In the genomic region with DNA sequence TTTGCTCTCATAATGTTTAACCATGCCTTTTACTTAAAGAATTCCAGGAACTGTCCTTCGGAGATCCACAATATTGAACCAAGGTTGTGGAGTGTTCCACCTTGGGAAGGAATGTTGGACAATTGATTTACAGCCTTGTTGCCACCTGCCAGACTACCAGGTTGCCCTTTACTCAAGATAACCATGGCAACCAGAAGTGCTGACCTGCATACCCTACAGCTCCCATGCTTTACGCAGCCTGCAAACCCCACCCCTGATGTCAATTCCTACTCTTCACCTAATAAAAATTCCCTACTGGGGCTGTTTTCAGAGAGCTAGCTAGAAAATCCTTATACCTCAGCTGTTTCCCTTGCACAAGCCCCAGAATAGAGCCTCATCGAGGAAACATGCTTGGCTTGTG, we compare ENCODE assay signal across 19 cellular contexts.
"Had no signal": no experiment of that assay in that cellular context is flagged by ENCODE, and none has a peak within 500 bp of the region (broad histone marks: within the 10 kb centered on the region; RNA-seq: fewer than 3 reads in every experiment).

No MANE protein-coding gene starts in this region.

- ATAC-seq: activated CD4-positive, alpha-beta T cell treated with anti-CD3 and anti-CD28 coated beads for 36 hours; activated T-cell treated with anti-CD3 and anti-CD28 coated beads, Interleukin-2, amount 50 U/mL, for 72 hours; lower lobe of right lung; naive thymus-derived CD8-positive, alpha-beta T cell; sciatic nerve; stimulated activated naive B cell treated with anti-CD40 and anti-IgM and Interleukin-4, amounts not matched to agents 10 μg/mL and 1 μg/mL and 100 μg/mL, for 72 hours; T-cell had no signal

- H3K27ac Mint-ChIP-seq: activated CD4-positive, alpha-beta memory T cell treated with anti-CD3 and anti-CD28 coated beads, Interleukin-2, amount 10 ng/mL, durations not matched to agents 7 days and 5 days; activated CD4-positive, alpha-beta T cell treated with anti-CD3 and anti-CD28 coated beads for 36 hours; activated T-cell treated with anti-CD3 and anti-CD28 coated beads, Interleukin-2, amount 50 U/mL, for 72 hours; naive thymus-derived CD8-positive, alpha-beta T cell; stimulated activated naive B cell treated with anti-CD40 and anti-IgM and Interleukin-4, amounts not matched to agents 10 μg/mL and 1 μg/mL and 100 μg/mL, for 72 hours; T-cell had no signal

- H3K4me1 ChIP-seq: lower lobe of right lung, prostate gland had no signal

- H3K27ac ChIP-seq: cardiac muscle cell, lower lobe of right lung, prostate gland, tibial nerve had no signal

- H3K36me3 ChIP-seq: cardiac muscle cell, lower lobe of right lung, prostate gland, tibial nerve had no signal

- H3K27me3 ChIP-seq: cardiac muscle cell, tibial nerve had no signal

- DNase-seq: activated CD4-positive, alpha-beta memory T cell treated with anti-CD3 and anti-CD28 coated beads, Interleukin-2, amount 10 ng/mL, durations not matched to agents 7 days and 5 days; activated CD4-positive, alpha-beta T cell treated with anti-CD3 and anti-CD28 coated beads for 36 hours; activated CD8-positive, alpha-beta memory T cell treated with anti-CD3 and anti-CD28 coated beads, Interleukin-2, amount 50 U/mL, for 4 hours; activated gamma-delta T cell treated with Interleukin-2 at 50 U/mL for 16 hours; activated T-cell treated with anti-CD3 and anti-CD28 coated beads, Interleukin-2, amount 50 U/mL, for 72 hours; foreskin melanocyte; kidney glomerular epithelial cell; lower lobe of right lung; midbrain; naive thymus-derived CD8-positive, alpha-beta T cell; nucleus accumbens; stimulated activated CD4-positive, alpha-beta T cell treated with anti-CD3 and anti-CD28 coated beads, Interleukin-2, amount 100 ng/mL, for 24 hours; stimulated activated naive B cell treated with anti-CD40 and anti-IgM and Interleukin-4, amounts not matched to agents 10 μg/mL and 1 μg/mL and 100 μg/mL, for 72 hours; T-cell; T1000 had no signal

- H3K4me1 Mint-ChIP-seq: activated CD4-positive, alpha-beta memory T cell treated with anti-CD3 and anti-CD28 coated beads, Interleukin-2, amount 10 ng/mL, durations not matched to agents 7 days and 5 days; activated CD4-positive, alpha-beta T cell treated with anti-CD3 and anti-CD28 coated beads for 36 hours; naive thymus-derived CD8-positive, alpha-beta T cell; stimulated activated naive B cell treated with anti-CD40 and anti-IgM and Interleukin-4, amounts not matched to agents 10 μg/mL and 1 μg/mL and 100 μg/mL, for 72 hours; T-cell had no signal

- H3K4me3 ChIP-seq: cardiac muscle cell, lower lobe of right lung, prostate gland, tibial nerve had no signal

- H3K9me3 ChIP-seq: prostate gland had no signal

- H3K4me3 Mint-ChIP-seq: activated CD4-positive, alpha-beta memory T cell treated with anti-CD3 and anti-CD28 coated beads, Interleukin-2, amount 10 ng/mL, durations not matched to agents 7 days and 5 days; activated CD4-positive, alpha-beta T cell treated with anti-CD3 and anti-CD28 coated beads for 36 hours; activated T-cell treated with anti-CD3 and anti-CD28 coated beads, Interleukin-2, amount 50 U/mL, for 72 hours; naive thymus-derived CD8-positive, alpha-beta T cell; stimulated activated naive B cell treated with anti-CD40 and anti-IgM and Interleukin-4, amounts not matched to agents 10 μg/mL and 1 μg/mL and 100 μg/mL, for 72 hours; T-cell had no signal

- H3K27me3 Mint-ChIP-seq: stimulated activated naive B cell treated with anti-CD40 and anti-IgM and Interleukin-4, amounts not matched to agents 10 μg/mL and 1 μg/mL and 100 μg/mL, for 72 hours had no signal

- H3K36me3 Mint-ChIP-seq: naive thymus-derived CD8-positive, alpha-beta T cell; stimulated activated naive B cell treated with anti-CD40 and anti-IgM and Interleukin-4, amounts not matched to agents 10 μg/mL and 1 μg/mL and 100 μg/mL, for 72 hours; T-cell had no signal
